8 cellular contexts compared by ENCODE assay signal in the genomic region with DNA sequence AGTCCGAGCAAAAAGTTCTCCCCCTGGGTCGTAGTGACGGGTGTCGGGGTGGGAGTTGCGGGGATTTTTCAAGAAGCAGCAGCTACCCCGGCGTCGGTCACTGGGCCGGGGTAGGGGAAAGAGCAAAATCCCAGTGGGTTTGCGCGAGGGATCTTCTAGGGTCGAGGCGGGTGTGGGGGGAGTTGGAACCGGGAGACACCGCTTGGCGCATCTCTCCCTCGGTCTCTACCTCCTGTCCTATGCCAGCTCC. TPM values are rescaled to one million over a fixed set of nuclear protein-coding genes. Genes with fewer than 3 reads are reported as not detected.
DNase-seq lines count a peak whose midpoint lies in the region; ATAC-seq, FAIRE-seq and TF ChIP-seq lines count a peak whose summit lies in the region.

No MANE protein-coding gene starts in this region.

- dilution Hi-C loops in endothelial cell of umbilical vein (cut with MboI; ENCODE audit: extremely low pct_ligation_motif_present, low sequenced_read_pairs), result no loop called here

- no TSS peak for BruUV-seq in endothelial cell of umbilical vein (replicated peaks; lab: Mats Ljungman, UMichigan)

- peak overlapping the region; percentile 20 for H2AFZ ChIP-seq in endothelial cell of umbilical vein (ENCODE audit: low read depth, low read length)

- H3K36me3 ChIP-seq in endothelial cell of umbilical vein (ENCODE audit: control insufficient read depth in 2 of 2, extremely low read depth in 1 of 2, insufficient read depth in 2 of 2, low read length in 2 of 2) (peaks cover 2% of the 10 kb centered on the region in 2 experiments), neutrophil (peaks cover 8% of the 10 kb centered on the region)

- H3K4me3 ChIP-seq in endothelial cell of umbilical vein (replicated peaks in 1 of 3; ENCODE audit: insufficient read depth in 1 of 3, low read depth in 1 of 3, low read length in 3 of 3) (peak overlapping the region; percentile 34 to 68 (median 46)), neutrophil (ENCODE audit: low read depth in 1 of 2, low read length in 1 of 2) (peak overlapping the region; percentile 72 to 78)

- DNase-seq in CD4-positive, alpha-beta T cell, result no peak
- no peak for DNase-seq in endothelial cell of umbilical vein (ENCODE audit: low read depth, low spot score)
- no peak for DNase-seq in GM19239 (ENCODE audit: insufficient read length, low spot score)
- no peak for DNase-seq in ecto neural progenitor cell (ENCODE audit: low spot score)

- H3K27me3 Mint-ChIP-seq in CD4-positive, alpha-beta T cell, result no peaks in the 10 kb centered on the region

- intact Hi-C loops in CD4-positive, alpha-beta T cell (cut with DNase I, micrococcal nuclease), result loop anchor here in 1 of 2 experiments (2.0 kb wide), 2 partner anchors 27 to 103 kb away; a partner anchor contains a TSS
- intact Hi-C loops in endothelial cell of umbilical vein (cut with micrococcal nuclease), result loop anchor here (1.0 to 5.0 kb wide), 2 partner anchors 86 to 103 kb away; a partner anchor contains a TSS

- H4K20me1 ChIP-seq in endothelial cell of umbilical vein (replicated peaks; ENCODE audit: control insufficient read depth, extremely low read depth, insufficient read depth, low read length), result no peaks in the 10 kb centered on the region

- no peak for TF ChIP-seq CTCF in CD4-positive, alpha-beta T cell (IDR thresholded peaks at IDR 0.05)
- no peak for TF ChIP-seq CTCF in endothelial cell of umbilical vein (IDR thresholded peaks at IDR 0.05; ENCODE audit: extremely low read depth in 1 of 2, insufficient read depth in 1 of 2, low read depth in 1 of 2, low read length in 2 of 2)
- TF ChIP-seq CTCF in neutrophil (IDR thresholded peaks at IDR 0.05), result no peak

- peak overlapping the region; percentile 92 for H3K27ac Mint-ChIP-seq in CD4-positive, alpha-beta T cell

- POLR2A ChIA-PET in CD4-positive, alpha-beta T cell (lab: Charles Lee), result interaction anchor here (0.6 to 10.5 kb wide), 22 partner anchors 9 to 1004 kb away, joined by 3 to 181 read pairs (median 10); a partner anchor contains a TSS
- POLR2A ChIA-PET in endothelial cell of umbilical vein (lab: Charles Lee), result interaction anchor here (0.6 to 1.5 kb wide), 4 partner anchors 22 to 124 kb away, joined by 3 to 6 read pairs (median 4); a partner anchor contains a TSS

- peak overlapping the region; percentile 91 for H3K27ac ChIP-seq in CD4-positive, alpha-beta T cell (ENCODE audit: low read depth, low read length)
- H3K27ac ChIP-seq in endothelial cell of umbilical vein (ENCODE audit: insufficient read depth, low read depth, low read length) (peak overlapping the region; percentile 72), neutrophil (peak overlapping the region; percentile 97)

- H3K27me3 ChIP-seq in CD4-positive, alpha-beta T cell (ENCODE audit: control insufficient read depth, insufficient read depth, low read length), result no peaks in the 10 kb centered on the region
- H3K27me3 ChIP-seq in endothelial cell of umbilical vein (ENCODE audit: control insufficient read depth in 2 of 2, insufficient read depth in 2 of 2, low read length in 2 of 2) (no peaks in the 10 kb centered on the region), neutrophil (peaks cover 29% of the 10 kb centered on the region)

- CTCF ChIA-PET in CD4-positive, alpha-beta T cell (lab: Charles Lee), result interaction anchor here (0.5 to 2.5 kb wide), 10 partner anchors 12 to 249 kb away, joined by 3 to 33 read pairs (median 5); a partner anchor contains a TSS
- CTCF ChIA-PET in endothelial cell of umbilical vein (lab: Charles Lee), result interaction anchor here (0.7 to 7.3 kb wide), 18 partner anchors 10 to 302 kb away, joined by 3 to 68 read pairs (median 4); a partner anchor contains a TSS

- no peaks in the 10 kb centered on the region for H3K9me1 ChIP-seq in endothelial cell of umbilical vein (replicated peaks; ENCODE audit: control insufficient read depth, extremely low read depth, insufficient read depth, low read length)

- FAIRE-seq in endothelial cell of umbilical vein (lab: Jason Lieb, UNC) (no peak), GM19239 (lab: Jason Lieb, UNC) (no peak)

- ATAC-seq in CD4-positive, alpha-beta T cell (ENCODE audit: poor library complexity), result no peak
- ATAC-seq in GM21381 (IDR thresholded peaks at IDR 0.05; ENCODE audit: unreplicated experiment) (no peak), GM18861 (IDR thresholded peaks at IDR 0.05; ENCODE audit: unreplicated experiment) (no peak)

- peak overlapping the region; percentile 86 for H3K4me2 ChIP-seq in endothelial cell of umbilical vein (ENCODE audit: insufficient read depth, low read length)

- H3K4me3 Mint-ChIP-seq in CD4-positive, alpha-beta T cell, result peak overlapping the region; percentile 95

- H3K4me1 ChIP-seq in endothelial cell of umbilical vein (ENCODE audit: control insufficient read depth, extremely low read depth, insufficient read depth, low read length) (peaks cover 40% of the 10 kb centered on the region), neutrophil (ENCODE audit: control insufficient read depth in 1 of 2, insufficient read depth in 1 of 2, low read depth in 1 of 2, low read length in 1 of 2) (peaks cover 29% of the 10 kb centered on the region in 2 experiments)

- H3K4me1 Mint-ChIP-seq in CD4-positive, alpha-beta T cell (ENCODE audit: low read depth), result peaks cover 26% of the 10 kb centered on the region

- peaks cover 33% of the 10 kb centered on the region for H3K36me3 Mint-ChIP-seq in CD4-positive, alpha-beta T cell (ENCODE audit: low read depth)

- H3K79me2 ChIP-seq in endothelial cell of umbilical vein (ENCODE audit: control insufficient read depth, insufficient read depth, low read length), result peaks cover 24% of the 10 kb centered on the region

- no peak for TF ChIP-seq POLR2A in endothelial cell of umbilical vein (IDR thresholded peaks at IDR 0.05; ENCODE audit: low read depth, low read length)

- H3K9me3 ChIP-seq in CD4-positive, alpha-beta T cell (ENCODE audit: control insufficient read depth, low read length), result no peaks in the 10 kb centered on the region
- no peaks in the 10 kb centered on the region for H3K9me3 ChIP-seq in endothelial cell of umbilical vein (replicated peaks; ENCODE audit: control insufficient read depth, insufficient read depth, low read length)
- H3K9me3 ChIP-seq in neutrophil, result no peaks in the 10 kb centered on the region

- H3K9ac ChIP-seq in endothelial cell of umbilical vein (replicated peaks; ENCODE audit: extremely low read depth, insufficient read depth, low read length), result peak overlapping the region; percentile 38

- no peaks in the 10 kb centered on the region for H3K9me3 Mint-ChIP-seq in CD4-positive, alpha-beta T cell

RNA-seq across cellular contexts. Expression of a gene that starts 2.3 kb away (rescaled TPM):
- 100 to 1,000 TPM; 148 to 158 TPM for total RNA-seq in CD4-positive, alpha-beta T cell
- polyA plus RNA-seq in PFSK-1 (2012; ENCODE audit: insufficient read length, low read depth), result 69.6 TPM
- 74.3 and 84.7 TPM in 2 replicates for total RNA-seq in endothelial cell of umbilical vein
- 10.8 and 14.7 TPM in 2 replicates for polyA plus RNA-seq in endothelial cell of umbilical vein
- polyA plus RNA-seq in endothelial cell of umbilical vein (2011; cell fraction: cytosol; rRNA removed), result 28.1 and 28.3 TPM in 2 replicates
- 48.7 and 49.3 TPM in 2 replicates for polyA plus RNA-seq in endothelial cell of umbilical vein (2011; cell fraction: nucleus; rRNA removed)
- polyA plus RNA-seq in endothelial cell of umbilical vein (2012), result 47.1 and 56.1 TPM in 2 replicates
- 23.8 and 24.3 TPM in 2 replicates for polyA minus RNA-seq in endothelial cell of umbilical vein
- 28.3 TPM for polyA minus RNA-seq in endothelial cell of umbilical vein (2011; cell fraction: cytosol; rRNA and poly(A)+ RNA removed)
- polyA minus RNA-seq in endothelial cell of umbilical vein (2011; cell fraction: nucleus; rRNA and poly(A)+ RNA removed), result 17.2 and 26.2 TPM in 2 replicates

RNA-seq across cellular contexts. Expression of a gene that starts 22.1 kb away (rescaled TPM):
- total RNA-seq in CD4-positive, alpha-beta T cell, result 10 to 100 TPM; 85.2 to 99.2 TPM
- polyA plus RNA-seq in PFSK-1 (2012; ENCODE audit: insufficient read length, low read depth), result 107 TPM
- 82.5 and 102 TPM in 2 replicates for total RNA-seq in endothelial cell of umbilical vein
- 50.7 and 61.3 TPM in 2 replicates for polyA plus RNA-seq in endothelial cell of umbilical vein
- 54.4 and 57.8 TPM in 2 replicates for polyA plus RNA-seq in endothelial cell of umbilical vein (2011; cell fraction: cytosol; rRNA removed)
- 139 and 153 TPM in 2 replicates for polyA plus RNA-seq in endothelial cell of umbilical vein (2011; cell fraction: nucleus; rRNA removed)
- polyA plus RNA-seq in endothelial cell of umbilical vein (2012), result 47.6 and 49.1 TPM in 2 replicates
- 74.9 and 97.1 TPM in 2 replicates for polyA minus RNA-seq in endothelial cell of umbilical vein
- polyA minus RNA-seq in endothelial cell of umbilical vein (2011; cell fraction: cytosol; rRNA and poly(A)+ RNA removed), result 18.7 TPM
- polyA minus RNA-seq in endothelial cell of umbilical vein (2011; cell fraction: nucleus; rRNA and poly(A)+ RNA removed), result 36.1 and 38.2 TPM in 2 replicates

RNA-seq across cellular contexts. Expression of a gene that starts 35.0 kb away (rescaled TPM):
- total RNA-seq in CD4-positive, alpha-beta T cell, result 10 to 100 TPM; 33.3 to 34.8 TPM
- 38.9 TPM for polyA plus RNA-seq in PFSK-1 (2012; ENCODE audit: insufficient read length, low read depth)
- total RNA-seq in endothelial cell of umbilical vein, result 39.5 and 43.6 TPM in 2 replicates
- 72.5 and 80.0 TPM in 2 replicates for polyA plus RNA-seq in endothelial cell of umbilical vein
- 50.3 and 55.3 TPM in 2 replicates for polyA plus RNA-seq in endothelial cell of umbilical vein (2011; cell fraction: cytosol; rRNA removed)
- 150 and 171 TPM in 2 replicates for polyA plus RNA-seq in endothelial cell of umbilical vein (2011; cell fraction: nucleus; rRNA removed)
- polyA plus RNA-seq in endothelial cell of umbilical vein (2012), result 32.2 and 40.6 TPM in 2 replicates
- polyA minus RNA-seq in endothelial cell of umbilical vein, result 48.4 and 54.9 TPM in 2 replicates
- 11.1 TPM for polyA minus RNA-seq in endothelial cell of umbilical vein (2011; cell fraction: cytosol; rRNA and poly(A)+ RNA removed)
- polyA minus RNA-seq in endothelial cell of umbilical vein (2011; cell fraction: nucleus; rRNA and poly(A)+ RNA removed), result 18.8 and 24.1 TPM in 2 replicates

RNA-seq across cellular contexts. Expression of a gene that starts 46.1 kb away (rescaled TPM):
- total RNA-seq in CD4-positive, alpha-beta T cell, result not detected
- not detected for polyA plus RNA-seq in PFSK-1 (2012; ENCODE audit: insufficient read length, low read depth)
- total RNA-seq in endothelial cell of umbilical vein, result not detected in 2 replicates
- not detected in 2 replicates for polyA plus RNA-seq in endothelial cell of umbilical vein
- not detected in 2 replicates for polyA plus RNA-seq in endothelial cell of umbilical vein (2011; cell fraction: cytosol; rRNA removed)
- not detected in 2 replicates for polyA plus RNA-seq in endothelial cell of umbilical vein (2011; cell fraction: nucleus; rRNA removed)
- polyA plus RNA-seq in endothelial cell of umbilical vein (2012), result not detected in 2 replicates
- polyA minus RNA-seq in endothelial cell of umbilical vein, result not detected in 2 replicates
- polyA minus RNA-seq in endothelial cell of umbilical vein (2011; cell fraction: cytosol; rRNA and poly(A)+ RNA removed), result not detected
- not detected in 2 replicates for polyA minus RNA-seq in endothelial cell of umbilical vein (2011; cell fraction: nucleus; rRNA and poly(A)+ RNA removed)

RNA-seq across cellular contexts. Expression of a gene that starts 51.3 kb away (rescaled TPM):
- under 1 TPM in 1 of 2 experiments, not detected in 1; 0.11 TPM for total RNA-seq in CD4-positive, alpha-beta T cell
- 1.6 TPM for polyA plus RNA-seq in PFSK-1 (2012; ENCODE audit: insufficient read length, low read depth)
- not detected in 2 replicates for total RNA-seq in endothelial cell of umbilical vein
- not detected in 2 replicates for polyA plus RNA-seq in endothelial cell of umbilical vein
- not detected in 2 replicates for polyA plus RNA-seq in endothelial cell of umbilical vein (2011; cell fraction: cytosol; rRNA removed)
- polyA plus RNA-seq in endothelial cell of umbilical vein (2011; cell fraction: nucleus; rRNA removed), result 0.17 and 0.20 TPM in 2 replicates
- 0.65 and 0.96 TPM in 2 replicates for polyA plus RNA-seq in endothelial cell of umbilical vein (2012)
- polyA minus RNA-seq in endothelial cell of umbilical vein, result not detected in 2 replicates
- not detected for polyA minus RNA-seq in endothelial cell of umbilical vein (2011; cell fraction: cytosol; rRNA and poly(A)+ RNA removed)
- polyA minus RNA-seq in endothelial cell of umbilical vein (2011; cell fraction: nucleus; rRNA and poly(A)+ RNA removed), result 0.24 TPM in 1 of 2 replicates, not detected in the other
